14 cellular contexts compared by ENCODE assay signal in genomic region chr14:24197066-24197465, GRCh38. TPM values are rescaled to one million over a fixed set of nuclear protein-coding genes. Genes with fewer than 3 reads are reported as not detected.
DNase-seq lines count a peak whose midpoint lies in the region; ATAC-seq and TF ChIP-seq lines count a peak whose summit lies in the region.
"Had no signal": no experiment of that assay in that cellular context is flagged by ENCODE, and none has a peak within 500 bp of the region (broad histone marks: within the 10 kb centered on the region; RNA-seq: fewer than 3 reads in every experiment).

No MANE protein-coding gene starts in this region.

- no peak for ATAC-seq in GM21515 (IDR thresholded peaks at IDR 0.05; ENCODE audit: unreplicated experiment)
- ATAC-seq: left cardiac atrium had no signal

- H2AFZ ChIP-seq in Loucy (ENCODE audit: low read length) (no peak overlapping the region), neuron (ENCODE audit: low read depth, low read length) (no peak overlapping the region)

- H3K4me1 ChIP-seq in Loucy (ENCODE audit: insufficient read depth, low read length, poor library complexity, severe bottlenecking), result peaks cover 24% of the 10 kb centered on the region
- peaks cover 21% of the 10 kb centered on the region for H3K4me1 ChIP-seq in neuron (ENCODE audit: insufficient read depth, low read length)
- H3K4me1 ChIP-seq in ovary (ENCODE audit: insufficient read depth), result peaks cover 4% of the 10 kb centered on the region

- peak overlapping the region; percentile 92 for H3K9ac ChIP-seq in Loucy (ENCODE audit: low read depth, low read length, poor library complexity, severe bottlenecking)

- TF ChIP-seq POLR2A in ovary (IDR thresholded peaks at IDR 0.05), result no peak

- peaks cover 43% of the 10 kb centered on the region for H3K36me3 Mint-ChIP-seq in T-helper 1 cell treated with Interleukin-12 subunit alpha and Interleukin-12 subunit beta and Interleukin-4 antibody, amounts not matched to agents 30 μg/mL and 1 μg/mL, for 36 hours (ENCODE audit: low read depth)
- peaks cover 47% of the 10 kb centered on the region for H3K36me3 Mint-ChIP-seq in brain

- no peaks in the 10 kb centered on the region for H3K36me3 ChIP-seq in Loucy (ENCODE audit: insufficient read depth, low read length)
- peaks cover 30% of the 10 kb centered on the region for H3K36me3 ChIP-seq in neuron (ENCODE audit: insufficient read depth, low read length)
- H3K36me3 ChIP-seq in ovary, result no peaks in the 10 kb centered on the region

- TF ChIP-seq CTCF in Loucy (conservative IDR thresholded peaks at IDR 0.05; ENCODE audit: low read length), result no peak
- no peak for TF ChIP-seq CTCF in brain (conservative IDR thresholded peaks at IDR 0.05)
- no peak for TF ChIP-seq CTCF in ovary (IDR thresholded peaks at IDR 0.05)

- no peaks in the 10 kb centered on the region for H4K20me1 ChIP-seq in Loucy (ENCODE audit: insufficient read depth, low read length, poor library complexity, severe bottlenecking)

- peaks cover 8% of the 10 kb centered on the region for H3K9me3 Mint-ChIP-seq in T-helper 1 cell treated with Interleukin-12 subunit alpha and Interleukin-12 subunit beta and Interleukin-4 antibody, amounts not matched to agents 30 μg/mL and 1 μg/mL, for 36 hours
- peaks cover 0 to 5% (median 2%) of the 10 kb centered on the region in 5 experiments for H3K9me3 Mint-ChIP-seq in brain

- H3K9me2 ChIP-seq in Loucy (replicated peaks; ENCODE audit: low read depth, low read length), result no peaks in the 10 kb centered on the region

- H3K27ac ChIP-seq in ovary, result no peak overlapping the region

- no peak for TF ChIP-seq EP300 in ovary (IDR thresholded peaks at IDR 0.05)

- H3K4me3 Mint-ChIP-seq in T-helper 1 cell treated with Interleukin-12 subunit alpha and Interleukin-12 subunit beta and Interleukin-4 antibody, amounts not matched to agents 30 μg/mL and 1 μg/mL, for 36 hours, result peak overlapping the region; percentile 98
- peak overlapping the region; percentile 86 to 99 (median 92) for H3K4me3 Mint-ChIP-seq in brain

- intact Hi-C loops in ovary (cut with DNase I), result no loop called here

- H3K4me3 ChIP-seq in Loucy (ENCODE audit: low read length, poor library complexity, severe bottlenecking) (peak overlapping the region; percentile 53), neuron (ENCODE audit: low read length) (peak overlapping the region; percentile 5), ovary (no peak overlapping the region)

- H3K4me2 ChIP-seq in Loucy (ENCODE audit: low read depth, low read length, poor library complexity, severe bottlenecking), result peak overlapping the region; percentile 99

- H3K4me1 Mint-ChIP-seq in T-helper 1 cell treated with Interleukin-12 subunit alpha and Interleukin-12 subunit beta and Interleukin-4 antibody, amounts not matched to agents 30 μg/mL and 1 μg/mL, for 36 hours (ENCODE audit: low read depth), result peaks cover 45% of the 10 kb centered on the region
- H3K4me1 Mint-ChIP-seq in brain, result peaks cover 60% of the 10 kb centered on the region

- 86 to 94% (median 92%) methylated on average over 2 of the region's 2 CpGs for WGBS in ovary, 3 donors

- no peaks in the 10 kb centered on the region for H3K27me3 Mint-ChIP-seq in T-helper 1 cell treated with Interleukin-12 subunit alpha and Interleukin-12 subunit beta and Interleukin-4 antibody, amounts not matched to agents 30 μg/mL and 1 μg/mL, for 36 hours (ENCODE audit: low read depth)
- H3K27me3 Mint-ChIP-seq in brain, result peaks cover 9% of the 10 kb centered on the region

- H3F3A ChIP-seq in Loucy (ENCODE audit: low read depth), result no peaks in the 10 kb centered on the region

- no peaks in the 10 kb centered on the region; the same call in 1 of the 2 replicates for H3K9me3 ChIP-seq in Loucy (ENCODE audit: insufficient read depth, low read depth, low read length)
- peaks cover 4% of the 10 kb centered on the region for H3K9me3 ChIP-seq in neuron (ENCODE audit: low read length)
- H3K9me3 ChIP-seq in ovary, result no peaks in the 10 kb centered on the region
- H3K9me3 ChIP-seq: sigmoid colon had no signal

- peaks cover 42% of the 10 kb centered on the region for H3K79me2 ChIP-seq in Loucy (ENCODE audit: insufficient read depth, low read length)

- peak overlapping the region; percentile 83 for H3K27ac Mint-ChIP-seq in T-helper 1 cell treated with Interleukin-12 subunit alpha and Interleukin-12 subunit beta and Interleukin-4 antibody, amounts not matched to agents 30 μg/mL and 1 μg/mL, for 36 hours
- H3K27ac Mint-ChIP-seq in brain, result peak overlapping the region; percentile 48 to 99 (median 91)

- DNase-seq in T-helper 1 cell (no peak), ovary (no peak), NCI-H526 (lab: John Stamatoyannopoulos, UW) (no peak)
- DNase-seq: KG1, left cardiac atrium, NCI-H524 treated with DMSO at 0.1 percent for 48 hours, T-helper 9 cell had no signal

- no peaks in the 10 kb centered on the region for H3K27me3 ChIP-seq in Loucy (ENCODE audit: insufficient read depth, low read length, poor library complexity, severe bottlenecking)
- H3K27me3 ChIP-seq in neuron (ENCODE audit: insufficient read depth, low read length), result no peaks in the 10 kb centered on the region
- H3K27me3 ChIP-seq in ovary, result no peaks in the 10 kb centered on the region
- H3K27me3 ChIP-seq: sigmoid colon had no signal

RNA-seq across cellular contexts. Expression of gene TM9SF1, which starts 1.8 kb away (rescaled TPM):
- polyA plus RNA-seq in brain (ENCODE audit: insufficient read depth, low read depth, low replicate concordance) (57.8 TPM), ovary (10 to 100 TPM; 32.3 to 40.0 TPM)
- total RNA-seq in ovary, result 10 to 100 TPM; 34.9 to 65.6 (median 44.9) TPM

RNA-seq across cellular contexts. Expression of gene TSSK4, which starts 8.4 kb away (rescaled TPM):
- polyA plus RNA-seq in brain (ENCODE audit: insufficient read depth, low read depth, low replicate concordance) (not detected), ovary (under 1 TPM in 1 of 2 donors, not detected in 1; 0.06 TPM)
- 1 to 10 TPM in 2 of 7 donors, under 1 TPM in 2, not detected in 3; 0.45 to 1.1 (median 0.90) TPM for total RNA-seq in ovary
- total RNA-seq: A172 had no signal

RNA-seq across cellular contexts. Expression of gene IPO4, which starts 8.4 kb away (rescaled TPM):
- 20.8 TPM for polyA plus RNA-seq in brain (ENCODE audit: insufficient read depth, low read depth, low replicate concordance)
- 10 to 100 TPM; 12.3 to 50.9 (median 34.0) TPM for total RNA-seq in ovary
- polyA plus RNA-seq in ovary, result 10 to 100 TPM in 1 of 2 donors, 1 to 10 TPM in 1; 5.6 to 11.3 TPM

RNA-seq across cellular contexts. Expression of gene CHMP4A, which starts 16.2 kb away (rescaled TPM):
- 111 TPM for polyA plus RNA-seq in brain (ENCODE audit: insufficient read depth, low read depth, low replicate concordance)
- total RNA-seq in ovary, result 10 to 100 TPM; 26.8 to 57.5 (median 41.0) TPM
- polyA plus RNA-seq in ovary, result 100 to 1,000 TPM in 1 of 2 donors, 10 to 100 TPM in 1; 56.1 to 105 TPM

RNA-seq across cellular contexts. Expression of gene MDP1, which starts 18.8 kb away (rescaled TPM):
- 40.2 TPM for polyA plus RNA-seq in brain (ENCODE audit: insufficient read depth, low read depth, low replicate concordance)
- total RNA-seq in ovary, result 10 to 100 TPM; 15.5 to 27.7 (median 18.1) TPM
- 10 to 100 TPM; 19.4 to 32.6 TPM for polyA plus RNA-seq in ovary
